In genomic region chr3:186705882-186706780, GRCh38 we compare ENCODE assay signal across 15 cellular contexts. TPM values are rescaled to one million over a fixed set of nuclear protein-coding genes. Genes with fewer than 3 reads are reported as not detected.
DNase-seq lines count a peak whose midpoint lies in the region; ATAC-seq, FAIRE-seq and TF ChIP-seq lines count a peak whose summit lies in the region.
"Had no signal": no experiment of that assay in that cellular context is flagged by ENCODE, and none has a peak within 500 bp of the region (broad histone marks: within the 10 kb centered on the region; RNA-seq: fewer than 3 reads in every experiment).

No MANE protein-coding gene starts in this region.

- H3K36me3 Mint-ChIP-seq in T-helper 1 cell treated with Interleukin-12 subunit alpha and Interleukin-12 subunit beta and Interleukin-4 antibody, amounts not matched to agents 30 μg/mL and 1 μg/mL, for 36 hours (ENCODE audit: low read depth), result no peaks in the 10 kb centered on the region
- H3K36me3 Mint-ChIP-seq in naive thymus-derived CD4-positive, alpha-beta T cell, result peaks cover 0 to 7% (median 0%) of the 10 kb centered on the region in 5 donors
- H3K36me3 Mint-ChIP-seq in H9 (ENCODE audit: insufficient read depth in 1 of 3, low read depth in 3 of 3) (no peaks in the 10 kb centered on the region), HFFc6 (ENCODE audit: low read depth) (no peaks in the 10 kb centered on the region)

- no peak overlapping the region for H3K4me3 ChIP-seq in naive thymus-derived CD4-positive, alpha-beta T cell (ENCODE audit: low read length)
- H3K4me3 ChIP-seq: breast epithelium, SK-N-MC had no signal

- no peak overlapping the region for H3K4me3 Mint-ChIP-seq in T-helper 1 cell treated with Interleukin-12 subunit alpha and Interleukin-12 subunit beta and Interleukin-4 antibody, amounts not matched to agents 30 μg/mL and 1 μg/mL, for 36 hours
- no peak overlapping the region for H3K4me3 Mint-ChIP-seq in naive thymus-derived CD4-positive, alpha-beta T cell
- H3K4me3 Mint-ChIP-seq in H9 (no peak overlapping the region), HFFc6 (no peak overlapping the region)

- peak; percentile 31 for FAIRE-seq in GM18507 (lab: Jason Lieb, UNC)
- FAIRE-seq: H54 had no signal

- H3K4me1 ChIP-seq in naive thymus-derived CD4-positive, alpha-beta T cell (ENCODE audit: control insufficient read depth in 2 of 2, insufficient read depth in 2 of 2, low read length in 2 of 2), result peaks cover 0 to 6% of the 10 kb centered on the region in 2 donors
- no peaks in the 10 kb centered on the region for H3K4me1 ChIP-seq in H9 (ENCODE audit: insufficient read depth, low read length)
- H3K4me1 ChIP-seq: breast epithelium had no signal

- H3K27me3 Mint-ChIP-seq in T-helper 1 cell treated with Interleukin-12 subunit alpha and Interleukin-12 subunit beta and Interleukin-4 antibody, amounts not matched to agents 30 μg/mL and 1 μg/mL, for 36 hours (ENCODE audit: low read depth), result peaks cover 65% of the 10 kb centered on the region
- peaks cover 28 to 65% (median 45%) of the 10 kb centered on the region in 5 donors for H3K27me3 Mint-ChIP-seq in naive thymus-derived CD4-positive, alpha-beta T cell
- H3K27me3 Mint-ChIP-seq in H9 (ENCODE audit: low read depth), result peaks cover 2% of the 10 kb centered on the region; the same call in 1 of the 2 replicates
- H3K27me3 Mint-ChIP-seq in HFFc6 (ENCODE audit: insufficient read depth), result peaks cover 21% of the 10 kb centered on the region

- H3K23ac ChIP-seq in H9 (ENCODE audit: insufficient read length, low read depth, low read length), result no peak overlapping the region

- no peaks in the 10 kb centered on the region for H3K36me3 ChIP-seq in naive thymus-derived CD4-positive, alpha-beta T cell (ENCODE audit: control insufficient read depth in 2 of 3, insufficient read depth in 3 of 3, low read length in 3 of 3)
- H3K36me3 ChIP-seq: breast epithelium had no signal

- no peak for DNase-seq in GM18507 (ENCODE audit: extremely low spot score, insufficient read length, low read depth)
- DNase-seq in naive thymus-derived CD4-positive, alpha-beta T cell, result peak in 3 of 9 donors; percentile 2 to 55 (median 34)
- DNase-seq in H9, result no peak
- DNase-seq in HFFc6, result no peak
- DNase-seq: DMS79, NCI-H2081 treated with DMSO at 0.1 percent for 48 hours, occipital lobe had no signal

- no peak overlapping the region for H3K4me2 ChIP-seq in H9 (ENCODE audit: insufficient read depth, insufficient read length, low read length)

- TF ChIP-seq CTCF in H9 (conservative IDR thresholded peaks at IDR 0.05) (no peak), HFFc6 (IDR thresholded peaks at IDR 0.05) (no peak)

- peak overlapping the region; percentile 1 for H3K27ac Mint-ChIP-seq in T-helper 1 cell treated with Interleukin-12 subunit alpha and Interleukin-12 subunit beta and Interleukin-4 antibody, amounts not matched to agents 30 μg/mL and 1 μg/mL, for 36 hours
- H3K27ac Mint-ChIP-seq in naive thymus-derived CD4-positive, alpha-beta T cell, result no peak overlapping the region
- H3K27ac Mint-ChIP-seq in H9 (no peak overlapping the region), HFFc6 (no peak overlapping the region)

- H2AK5ac ChIP-seq in H9 (ENCODE audit: insufficient read length, low read length), result no peak overlapping the region

- H3K9ac ChIP-seq in H9 (ENCODE audit: extremely low read depth, insufficient read length, low read length), result no peak overlapping the region

- H4K20me1 ChIP-seq in H9 (ENCODE audit: control insufficient read depth, insufficient read depth, insufficient read length), result no peaks in the 10 kb centered on the region

- no peaks in the 10 kb centered on the region for H3K9me3 ChIP-seq in naive thymus-derived CD4-positive, alpha-beta T cell (ENCODE audit: control insufficient read depth in 2 of 3, low read length in 3 of 3)
- no peaks in the 10 kb centered on the region for H3K9me3 ChIP-seq in H9 (ENCODE audit: control insufficient read depth, low read depth, low read length)
- H3K9me3 ChIP-seq: breast epithelium had no signal

- no peaks in the 10 kb centered on the region for H3K27me3 ChIP-seq in naive thymus-derived CD4-positive, alpha-beta T cell (ENCODE audit: control insufficient read depth in 2 of 2, insufficient read depth in 2 of 2, low read length in 2 of 2)
- H3K27me3 ChIP-seq in H9 (ENCODE audit: insufficient read depth, low read length), result no peaks in the 10 kb centered on the region
- H3K27me3 ChIP-seq: breast epithelium had no signal

- no peak overlapping the region for H3K18ac ChIP-seq in H9 (ENCODE audit: insufficient read length, low read depth, low read length)

- peaks cover 13% of the 10 kb centered on the region for H3K4me1 Mint-ChIP-seq in T-helper 1 cell treated with Interleukin-12 subunit alpha and Interleukin-12 subunit beta and Interleukin-4 antibody, amounts not matched to agents 30 μg/mL and 1 μg/mL, for 36 hours (ENCODE audit: low read depth)
- H3K4me1 Mint-ChIP-seq in naive thymus-derived CD4-positive, alpha-beta T cell, result peaks cover 0 to 11% (median 3%) of the 10 kb centered on the region in 7 donors
- peaks cover 9 to 10% of the 10 kb centered on the region in 2 experiments for H3K4me1 Mint-ChIP-seq in H9
- no peaks in the 10 kb centered on the region for H3K4me1 Mint-ChIP-seq in HFFc6 (ENCODE audit: low read depth)

- no peak overlapping the region for H2BK15ac ChIP-seq in H9 (ENCODE audit: low read depth, low read length)

- H3K14ac ChIP-seq in H9 (ENCODE audit: insufficient read depth, low read length), result no peak overlapping the region

- no CpG with 5 or more reads among the region's 6 CpGs for WGBS in H9 (ENCODE audit: extremely low coverage, insufficient read length, low lambda C conversion rate)

- H4K5ac ChIP-seq in H9 (ENCODE audit: insufficient read length, low read depth, low read length), result no peak overlapping the region

- no peak overlapping the region for H3T11ph ChIP-seq in H9 (ENCODE audit: low read length)

- H2BK120ac ChIP-seq in H9 (ENCODE audit: low read depth, low read length, poor library complexity, severe bottlenecking), result no peak overlapping the region

- CTCF ChIA-PET in naive thymus-derived CD4-positive, alpha-beta T cell (lab: Charles Lee), result no interaction called here

- H3K79me1 ChIP-seq in H9 (ENCODE audit: insufficient read depth, low read depth, low read length, poor library complexity, severe bottlenecking), result no peaks in the 10 kb centered on the region

- no peak overlapping the region for H3K4ac ChIP-seq in H9 (ENCODE audit: low read depth, low read length)

- H2BK20ac ChIP-seq in H9 (ENCODE audit: low read depth, low read length, poor library complexity, severe bottlenecking), result no peak overlapping the region

- ATAC-seq in HG02588 (IDR thresholded peaks at IDR 0.05; ENCODE audit: unreplicated experiment), result peak; percentile 87
- peak; percentile 82 for ATAC-seq in naive thymus-derived CD4-positive, alpha-beta T cell
- ATAC-seq in GM18858 (IDR thresholded peaks at IDR 0.05; ENCODE audit: unreplicated experiment), result no peak
- ATAC-seq in HG03457 (IDR thresholded peaks at IDR 0.05; ENCODE audit: unreplicated experiment), result no peak

- H3K27ac ChIP-seq in naive thymus-derived CD4-positive, alpha-beta T cell (ENCODE audit: low read depth, low read length), result no peak overlapping the region
- H3K27ac ChIP-seq in H9 (ENCODE audit: insufficient read length, low read depth, low read length), result no peak overlapping the region
- H3K27ac ChIP-seq: breast epithelium, SK-N-MC had no signal

- no peak overlapping the region for H2AFZ ChIP-seq in H9 (ENCODE audit: low read length)

- no peaks in the 10 kb centered on the region for H3K9me3 Mint-ChIP-seq in T-helper 1 cell treated with Interleukin-12 subunit alpha and Interleukin-12 subunit beta and Interleukin-4 antibody, amounts not matched to agents 30 μg/mL and 1 μg/mL, for 36 hours
- no peaks in the 10 kb centered on the region for H3K9me3 Mint-ChIP-seq in naive thymus-derived CD4-positive, alpha-beta T cell
- H3K9me3 Mint-ChIP-seq in H9 (no peaks in the 10 kb centered on the region), HFFc6 (no peaks in the 10 kb centered on the region)

- H3K23me2 ChIP-seq in H9 (ENCODE audit: insufficient read length, low read depth, low read length, poor library complexity, severe bottlenecking), result no peaks in the 10 kb centered on the region

- H2BK12ac ChIP-seq in H9 (ENCODE audit: insufficient read length, low read depth, low read length), result no peak overlapping the region

- intact Hi-C loops in naive thymus-derived CD4-positive, alpha-beta T cell (cut with micrococcal nuclease), result no loop called here

- H3K79me2 ChIP-seq in H9 (ENCODE audit: insufficient read depth, low read length), result no peaks in the 10 kb centered on the region

- H3K56ac ChIP-seq in H9 (ENCODE audit: insufficient read length, low read depth, low read length), result no peak overlapping the region

- POLR2A ChIA-PET in naive thymus-derived CD4-positive, alpha-beta T cell (lab: Charles Lee), result no interaction called here

- H4K91ac ChIP-seq in H9 (ENCODE audit: insufficient read length, low read depth, low read length), result no peak overlapping the region

- H4K8ac ChIP-seq in H9 (replicated peaks; ENCODE audit: insufficient read length, low read depth, low read length), result no peak overlapping the region

- no peak overlapping the region for H2BK5ac ChIP-seq in H9 (ENCODE audit: insufficient read length, low read length)

RNA-seq across cellular contexts. Expression of gene KNG1, which starts 11.0 kb away (rescaled TPM):
- not detected for total RNA-seq in naive thymus-derived CD4-positive, alpha-beta T cell
- not detected for polyA plus RNA-seq in naive thymus-derived CD4-positive, alpha-beta T cell
- total RNA-seq in H9 (2021), result not detected in 2 replicates
- total RNA-seq in HFFc6 (2021; fragmentation: NEBNext Ultra II Directional; extraction: Animal tissue kit (Norgen Biotek cat#: 25700)), result not detected
- total RNA-seq: glomerular endothelial cell, occipital lobe had no signal

RNA-seq across cellular contexts. Expression of gene HRG, which starts 40.3 kb away (rescaled TPM):
- total RNA-seq in naive thymus-derived CD4-positive, alpha-beta T cell, result not detected
- not detected for polyA plus RNA-seq in naive thymus-derived CD4-positive, alpha-beta T cell
- total RNA-seq in H9 (2021), result not detected in 2 replicates
- total RNA-seq in HFFc6 (2021; fragmentation: NEBNext Ultra II Directional; extraction: Animal tissue kit (Norgen Biotek cat#: 25700)), result not detected
- total RNA-seq: breast epithelium, glomerular endothelial cell, occipital lobe had no signal

Comparison
In these comparisons a context has a peak if more than half of its experiments do, and no peak if none do; other contexts are left out.
1. ATAC-seq: peak in HG02588 (single experiment) and naive thymus-derived CD4-positive, alpha-beta T cell (single experiment); none in GM18858 (single experiment) and HG03457 (single experiment).